Comparison of ENCODE assay signal across 9 cellular contexts in genomic region chr18:33579147-33579867, GRCh38. TPM values are rescaled to one million over a fixed set of nuclear protein-coding genes. Genes with fewer than 3 reads are reported as not detected.
DNase-seq lines count a peak whose midpoint lies in the region; ATAC-seq and TF ChIP-seq lines count a peak whose summit lies in the region.
"Had no signal": no experiment of that assay in that cellular context is flagged by ENCODE, and none has a peak within 500 bp of the region (broad histone marks: within the 10 kb centered on the region; RNA-seq: fewer than 3 reads in every experiment).

No MANE protein-coding gene starts in this region.

- 0 out of 2 replicates have a peak overlapping the region, but pooled peaks have one; percentile 34 for H2AFZ ChIP-seq in MM.1S (ENCODE audit: low read length)

- no peaks in the 10 kb centered on the region for H3K9me3 ChIP-seq in MM.1S (replicated peaks; ENCODE audit: insufficient read depth, low read length)
- no peaks in the 10 kb centered on the region for H3K9me3 ChIP-seq in body of pancreas
- no peaks in the 10 kb centered on the region for H3K9me3 ChIP-seq in thyroid gland

- H3F3A ChIP-seq in MM.1S (ENCODE audit: insufficient read depth, low read length), result no peaks in the 10 kb centered on the region

- no peak for TF ChIP-seq POLR2A in body of pancreas (IDR thresholded peaks at IDR 0.05)
- no peak for TF ChIP-seq POLR2A in thyroid gland (IDR thresholded peaks at IDR 0.05)

- no peak overlapping the region for H3K27ac ChIP-seq in MM.1S (ENCODE audit: low read length)
- peak overlapping the region; percentile 48 to 86 (median 76) for H3K27ac ChIP-seq in body of pancreas
- H3K27ac ChIP-seq in layer of hippocampus (ENCODE audit: low read depth, low read length), result peak overlapping the region; percentile 81
- H3K27ac ChIP-seq in thyroid gland, result peak overlapping the region; percentile 88 to 92 (median 88)

- H3K27me3 Mint-ChIP-seq in glutamatergic neuron (ENCODE audit: unreplicated experiment), result peaks cover 8% of the 10 kb centered on the region

- H3K79me2 ChIP-seq in MM.1S (ENCODE audit: low read length), result no peaks in the 10 kb centered on the region

- no peaks in the 10 kb centered on the region for H4K20me1 ChIP-seq in MM.1S (ENCODE audit: insufficient read depth, low read length)

- 8% methylated on average over 19 to 22 of the region's 22 CpGs for WGBS in body of pancreas, 2 donors
- WGBS in thyroid gland, 2 donors, result 11 to 13% methylated on average over 22 of the region's 22 CpGs

- H3K4me3 ChIP-seq in MM.1S (ENCODE audit: low read length), result peak overlapping the region; percentile 44; the same call in 1 of the 2 replicates
- H3K4me3 ChIP-seq in body of pancreas, result peak overlapping the region; percentile 3 to 27
- H3K4me3 ChIP-seq in thyroid gland (replicated peaks in 1 of 3), result peak overlapping the region; percentile 32 to 46 (median 43)

- H3K27ac Mint-ChIP-seq in glutamatergic neuron (ENCODE audit: unreplicated experiment), result no peak overlapping the region

- TF ChIP-seq CTCF in MM.1S (IDR thresholded peaks at IDR 0.05; ENCODE audit: low read length) (no peak), body of pancreas (IDR thresholded peaks at IDR 0.05) (no peak), thyroid gland (IDR thresholded peaks at IDR 0.05) (no peak), glutamatergic neuron (IDR thresholded peaks at IDR 0.05; ENCODE audit: partially characterized antibody, unreplicated experiment) (no peak)

- H3K27me3 ChIP-seq in MM.1S (replicated peaks; ENCODE audit: insufficient read depth, low read length) (no peaks in the 10 kb centered on the region), body of pancreas (no peaks in the 10 kb centered on the region), layer of hippocampus (ENCODE audit: control insufficient read depth, insufficient read depth, low read length) (no peaks in the 10 kb centered on the region), thyroid gland (no peaks in the 10 kb centered on the region)

- DNase-seq in MM.1S (no peak), body of pancreas (peak in 1 of 4 donors; percentile 7), thyroid gland (peak in 1 of 2 donors; percentile 22), inferior parietal cortex (ENCODE audit: extremely low spot score) (no peak), glutamatergic neuron (no peak)
- DNase-seq: activated T-cell treated with anti-CD3 and anti-CD28 coated beads, Interleukin-2, amount 50 U/mL, for 4 hours; naive B cell had no signal

- ATAC-seq in body of pancreas, result peak; percentile 24
- ATAC-seq in GM21367 (IDR thresholded peaks at IDR 0.05; ENCODE audit: unreplicated experiment), result no peak

- H3K4me1 ChIP-seq in MM.1S (ENCODE audit: low read length), result 0 out of 2 replicates have a peak, but pooled peaks cover 9% of the 10 kb centered on the region
- H3K4me1 ChIP-seq in body of pancreas, result peaks cover 8% of the 10 kb centered on the region
- peaks cover 6 to 27% of the 10 kb centered on the region in 2 donors for H3K4me1 ChIP-seq in thyroid gland

- H3K9me2 ChIP-seq in MM.1S (replicated peaks; ENCODE audit: insufficient read depth, low read length), result no peaks in the 10 kb centered on the region

- H3K36me3 ChIP-seq in MM.1S (replicated peaks; ENCODE audit: insufficient read depth, low read length) (no peaks in the 10 kb centered on the region), body of pancreas (replicated peaks in 1 of 2; ENCODE audit: insufficient read depth in 1 of 2, low read depth in 2 of 2) (no peaks in the 10 kb centered on the region), thyroid gland (no peaks in the 10 kb centered on the region)

- no peak overlapping the region for H3K9ac ChIP-seq in MM.1S (ENCODE audit: low read length)

- peaks cover 9% of the 10 kb centered on the region for H3K9me3 Mint-ChIP-seq in glutamatergic neuron (ENCODE audit: unreplicated experiment)

- H3K36me3 Mint-ChIP-seq in glutamatergic neuron (ENCODE audit: unreplicated experiment), result no peaks in the 10 kb centered on the region

- peaks cover 19% of the 10 kb centered on the region for H3K4me1 Mint-ChIP-seq in glutamatergic neuron (ENCODE audit: low read depth, unreplicated experiment)

- no peak overlapping the region for H3K4me3 Mint-ChIP-seq in glutamatergic neuron (ENCODE audit: unreplicated experiment)
- H3K4me3 Mint-ChIP-seq: activated T-cell treated with anti-CD3 and anti-CD28 coated beads, Interleukin-2, amount 50 U/mL, for 4 hours had no signal

- peak overlapping the region; percentile 27; the same call in 1 of the 2 replicates for H3K4me2 ChIP-seq in MM.1S (ENCODE audit: low read depth, low read length)

- intact Hi-C loops in body of pancreas (cut with DNase I), result no loop called here
- intact Hi-C loops in thyroid gland (cut with DNase I), result no loop called here

RNA-seq across cellular contexts. Expression of gene ASXL3, which starts 1.3 kb away (rescaled TPM):
- 1 to 10 TPM; 1.3 to 3.6 TPM for total RNA-seq in body of pancreas
- total RNA-seq in thyroid gland, result 10 to 100 TPM in 3 of 4 donors, 1 to 10 TPM in 1; 8.3 to 25.3 (median 20.3) TPM
- 45.6 TPM for total RNA-seq in glutamatergic neuron (ENCODE audit: unreplicated experiment)
- total RNA-seq: activated T-cell treated with anti-CD3 and anti-CD28 coated beads, Interleukin-2, amount 50 U/mL, for 4 hours had no signal
